In genomic region chr7:127107601-127108007, GRCh38 we compare ENCODE assay signal across 1 cellular context.
TF ChIP-seq lines count a peak whose summit lies in the region.

No MANE protein-coding gene starts in this region.

TF ChIP-seq in HepG2, 621 proteins besides CTCF, POLR2A, EP300 and RAD21 (continued from another document and continues in another):
- TF ChIP-seq REPIN1 (CRISPR knock-in tag; IDR thresholded peaks at IDR 0.05; ENCODE audit: borderline replicate concordance, low read depth) (no peak), ZBTB49 (CRISPR knock-in tag; IDR thresholded peaks at IDR 0.05; ENCODE audit: borderline replicate concordance) (0 out of 2 replicates have a peak, but pooled peaks have one; percentile 19), MLXIP (CRISPR knock-in tag; IDR thresholded peaks at IDR 0.05; ENCODE audit: borderline replicate concordance) (peak; percentile 92; the same call in 1 of the 2 replicates), ZNF232 (CRISPR knock-in tag; IDR thresholded peaks at IDR 0.05; ENCODE audit: borderline replicate concordance) (peak; percentile 89; the same call in 1 of the 2 replicates), MAFF (IDR thresholded peaks at IDR 0.05; ENCODE audit: low read depth, low read length) (no peak), ZNF563 (CRISPR knock-in tag; IDR thresholded peaks at IDR 0.05) (peak; percentile 45; the same call in 1 of the 2 replicates), USF2 (IDR thresholded peaks at IDR 0.05; ENCODE audit: low read depth, low read length) (no peak), USF2 (CRISPR knock-in tag; IDR thresholded peaks at IDR 0.05; ENCODE audit: borderline replicate concordance) (no peak), ZNF816 (CRISPR knock-in tag; IDR thresholded peaks at IDR 0.05; ENCODE audit: borderline replicate concordance) (0 out of 2 replicates have a peak, but pooled peaks have one; percentile 70), FOSL1 (CRISPR knock-in tag; IDR thresholded peaks at IDR 0.05; ENCODE audit: borderline replicate concordance) (0 out of 2 replicates have a peak, but pooled peaks have one; percentile 13), ZZZ3 (CRISPR knock-in tag; IDR thresholded peaks at IDR 0.05; ENCODE audit: borderline replicate concordance) (no peak), ZNF543 (CRISPR knock-in tag; IDR thresholded peaks at IDR 0.05) (0 out of 2 replicates have a peak, but pooled peaks have one; percentile 40), CSRNP1 (CRISPR knock-in tag; IDR thresholded peaks at IDR 0.05) (peak; percentile 42; the same call in 1 of the 2 replicates), ZNF260 (CRISPR knock-in tag; IDR thresholded peaks at IDR 0.05; ENCODE audit: borderline replicate concordance, low read depth) (no peak), RFX3 (CRISPR knock-in tag; IDR thresholded peaks at IDR 0.05) (no peak), PRDM4 (CRISPR knock-in tag; IDR thresholded peaks at IDR 0.05; ENCODE audit: borderline replicate concordance) (no peak), ATF3 (CRISPR knock-in tag; IDR thresholded peaks at IDR 0.05) (0 out of 2 replicates have a peak, but pooled peaks have one; percentile 36), SYNCRIP (IDR thresholded peaks at IDR 0.05; ENCODE audit: insufficient read depth, low read depth, low read length) (no peak), CCDC6 (CRISPR knock-in tag; IDR thresholded peaks at IDR 0.05) (peak; percentile 50; the same call in 1 of the 2 replicates), ZBTB14 (CRISPR knock-in tag; IDR thresholded peaks at IDR 0.05) (no peak), KAT2B (IDR thresholded peaks at IDR 0.05; ENCODE audit: borderline replicate concordance, low read depth, low read length) (no peak), ZNF737 (CRISPR knock-in tag; IDR thresholded peaks at IDR 0.05; ENCODE audit: borderline replicate concordance) (peak; percentile 79; the same call in 1 of the 2 replicates), PRDM15 (CRISPR knock-in tag; IDR thresholded peaks at IDR 0.05) (0 out of 2 replicates have a peak, but pooled peaks have one; percentile 49), BRCA1 (CRISPR knock-in tag; IDR thresholded peaks at IDR 0.05) (peak; percentile 92), PLSCR1 (CRISPR knock-in tag; IDR thresholded peaks at IDR 0.05; ENCODE audit: borderline replicate concordance) (0 out of 2 replicates have a peak, but pooled peaks have one; percentile 49), HCFC1 (IDR thresholded peaks at IDR 0.05; ENCODE audit: low read depth, low read length) (no peak), ZNF180 (CRISPR knock-in tag; IDR thresholded peaks at IDR 0.05; ENCODE audit: borderline replicate concordance, low read depth) (no peak), SNAPC4 (CRISPR knock-in tag; IDR thresholded peaks at IDR 0.05) (no peak), JUND (CRISPR knock-in tag; IDR thresholded peaks at IDR 0.05) (0 out of 2 replicates have a peak, but pooled peaks have one; percentile 16)
